ENCODE assay signal across 1 cellular context in the genomic region with DNA sequence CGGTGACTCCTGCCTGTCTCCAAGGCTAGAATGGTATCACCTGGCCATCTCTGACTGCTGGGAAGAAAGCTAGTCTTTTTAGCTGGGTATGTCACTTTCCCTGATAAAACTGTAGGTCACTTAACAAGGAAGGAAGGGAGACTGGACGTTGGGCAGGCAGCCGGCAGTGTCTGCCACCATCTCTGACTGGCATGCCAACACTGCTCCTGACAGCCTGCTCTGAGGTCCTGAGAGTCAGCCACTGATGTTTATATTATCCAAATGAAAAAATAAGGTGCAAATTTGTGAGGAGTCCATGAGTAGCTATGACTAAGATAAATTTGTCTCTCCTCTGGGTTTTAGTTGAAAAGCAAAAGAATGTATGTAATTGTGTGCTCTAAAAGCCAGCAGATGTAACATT.
TF ChIP-seq lines count a peak whose summit lies in the region.

No MANE protein-coding gene starts in this region.

TF ChIP-seq in SK-N-SH treated with all-trans-retinoic acid at 6 μM for 48 hours, 23 proteins besides CTCF, POLR2A, EP300 and RAD21 (continued from another document):
- TF ChIP-seq, protein P1, sequence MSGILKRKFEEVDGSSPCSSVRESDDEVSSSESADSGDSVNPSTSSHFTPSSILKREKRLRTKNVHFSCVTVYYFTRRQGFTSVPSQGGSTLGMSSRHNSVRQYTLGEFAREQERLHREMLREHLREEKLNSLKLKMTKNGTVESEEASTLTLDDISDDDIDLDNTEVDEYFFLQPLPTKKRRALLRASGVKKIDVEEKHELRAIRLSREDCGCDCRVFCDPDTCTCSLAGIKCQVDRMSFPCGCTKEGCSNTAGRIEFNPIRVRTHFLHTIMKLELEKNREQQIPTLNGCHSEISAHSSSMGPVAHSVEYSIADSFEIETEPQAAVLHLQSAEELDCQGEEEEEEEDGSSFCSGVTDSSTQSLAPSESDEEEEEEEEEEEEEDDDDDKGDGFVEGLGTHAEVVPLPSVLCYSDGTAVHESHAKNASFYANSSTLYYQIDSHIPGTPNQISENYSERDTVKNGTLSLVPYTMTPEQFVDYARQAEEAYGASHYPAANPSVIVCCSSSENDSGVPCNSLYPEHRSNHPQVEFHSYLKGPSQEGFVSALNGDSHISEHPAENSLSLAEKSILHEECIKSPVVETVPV (CRISPR knock-in tag; IDR thresholded peaks at IDR 0.05) = no peak
- TF ChIP-seq, protein P2, sequence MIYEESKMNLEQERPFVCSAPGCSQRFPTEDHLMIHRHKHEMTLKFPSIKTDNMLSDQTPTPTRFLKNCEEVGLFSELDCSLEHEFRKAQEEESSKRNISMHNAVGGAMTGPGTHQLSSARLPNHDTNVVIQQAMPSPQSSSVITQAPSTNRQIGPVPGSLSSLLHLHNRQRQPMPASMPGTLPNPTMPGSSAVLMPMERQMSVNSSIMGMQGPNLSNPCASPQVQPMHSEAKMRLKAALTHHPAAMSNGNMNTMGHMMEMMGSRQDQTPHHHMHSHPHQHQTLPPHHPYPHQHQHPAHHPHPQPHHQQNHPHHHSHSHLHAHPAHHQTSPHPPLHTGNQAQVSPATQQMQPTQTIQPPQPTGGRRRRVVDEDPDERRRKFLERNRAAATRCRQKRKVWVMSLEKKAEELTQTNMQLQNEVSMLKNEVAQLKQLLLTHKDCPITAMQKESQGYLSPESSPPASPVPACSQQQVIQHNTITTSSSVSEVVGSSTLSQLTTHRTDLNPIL (CRISPR knock-in tag; IDR thresholded peaks at IDR 0.05; ENCODE audit: low read depth) = no peak
- TF ChIP-seq TCF4 (CRISPR knock-in tag; IDR thresholded peaks at IDR 0.05; ENCODE audit: borderline replicate concordance) = no peak
